Comparison of ENCODE assay signal across 1 cellular context in the genomic region with DNA sequence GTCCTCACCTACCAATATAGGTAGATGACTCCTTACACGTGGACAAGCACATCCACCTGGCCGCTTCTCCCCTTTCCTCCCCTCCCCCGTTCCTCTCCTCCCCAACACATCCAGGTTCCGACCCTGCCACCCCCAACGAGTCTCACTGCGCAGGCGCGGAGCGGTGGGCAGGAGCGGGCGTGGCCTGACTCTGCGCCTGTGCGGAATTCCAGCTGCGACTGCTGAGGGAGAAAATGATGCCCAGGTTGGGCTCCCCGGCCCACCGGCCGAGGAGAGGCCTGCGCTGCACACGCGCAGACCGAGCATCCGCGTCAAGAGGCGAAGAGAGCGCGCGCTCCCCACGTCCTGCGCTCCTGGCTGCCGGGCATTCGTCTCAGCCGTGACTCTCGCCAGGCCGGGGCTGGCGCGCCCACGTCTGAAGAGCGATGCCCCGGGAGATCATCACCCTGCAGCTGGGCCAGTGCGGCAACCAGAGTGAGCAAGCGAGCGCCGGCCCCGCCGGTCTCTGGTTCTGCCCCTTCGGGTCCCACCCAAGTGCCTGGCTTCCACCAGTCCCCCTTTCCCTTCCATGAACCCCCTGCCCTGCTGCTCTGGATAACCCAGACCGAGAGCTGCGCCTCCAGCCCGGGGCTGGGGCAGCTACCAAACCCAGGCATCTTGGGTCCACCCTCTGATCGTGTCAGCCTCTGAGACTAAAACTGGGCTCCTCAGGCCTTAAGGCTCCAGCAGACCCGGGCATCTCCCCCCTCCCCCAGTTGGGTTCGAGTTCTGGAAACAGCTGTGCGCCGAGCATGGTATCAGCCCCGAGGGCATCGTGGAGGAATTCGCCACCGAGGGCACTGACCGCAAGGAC.
TF ChIP-seq lines count a peak whose summit lies in the region.

TSS of gene TUBG2 (plus strand) at position 206 of the 853 bp plus-strand sequence. CDS start at position 426, 220 bp downstream.

TF ChIP-seq in HepG2, 621 proteins besides CTCF, POLR2A, EP300 and RAD21 (continued from another document and continues in another):
- TF ChIP-seq, protein P1, sequence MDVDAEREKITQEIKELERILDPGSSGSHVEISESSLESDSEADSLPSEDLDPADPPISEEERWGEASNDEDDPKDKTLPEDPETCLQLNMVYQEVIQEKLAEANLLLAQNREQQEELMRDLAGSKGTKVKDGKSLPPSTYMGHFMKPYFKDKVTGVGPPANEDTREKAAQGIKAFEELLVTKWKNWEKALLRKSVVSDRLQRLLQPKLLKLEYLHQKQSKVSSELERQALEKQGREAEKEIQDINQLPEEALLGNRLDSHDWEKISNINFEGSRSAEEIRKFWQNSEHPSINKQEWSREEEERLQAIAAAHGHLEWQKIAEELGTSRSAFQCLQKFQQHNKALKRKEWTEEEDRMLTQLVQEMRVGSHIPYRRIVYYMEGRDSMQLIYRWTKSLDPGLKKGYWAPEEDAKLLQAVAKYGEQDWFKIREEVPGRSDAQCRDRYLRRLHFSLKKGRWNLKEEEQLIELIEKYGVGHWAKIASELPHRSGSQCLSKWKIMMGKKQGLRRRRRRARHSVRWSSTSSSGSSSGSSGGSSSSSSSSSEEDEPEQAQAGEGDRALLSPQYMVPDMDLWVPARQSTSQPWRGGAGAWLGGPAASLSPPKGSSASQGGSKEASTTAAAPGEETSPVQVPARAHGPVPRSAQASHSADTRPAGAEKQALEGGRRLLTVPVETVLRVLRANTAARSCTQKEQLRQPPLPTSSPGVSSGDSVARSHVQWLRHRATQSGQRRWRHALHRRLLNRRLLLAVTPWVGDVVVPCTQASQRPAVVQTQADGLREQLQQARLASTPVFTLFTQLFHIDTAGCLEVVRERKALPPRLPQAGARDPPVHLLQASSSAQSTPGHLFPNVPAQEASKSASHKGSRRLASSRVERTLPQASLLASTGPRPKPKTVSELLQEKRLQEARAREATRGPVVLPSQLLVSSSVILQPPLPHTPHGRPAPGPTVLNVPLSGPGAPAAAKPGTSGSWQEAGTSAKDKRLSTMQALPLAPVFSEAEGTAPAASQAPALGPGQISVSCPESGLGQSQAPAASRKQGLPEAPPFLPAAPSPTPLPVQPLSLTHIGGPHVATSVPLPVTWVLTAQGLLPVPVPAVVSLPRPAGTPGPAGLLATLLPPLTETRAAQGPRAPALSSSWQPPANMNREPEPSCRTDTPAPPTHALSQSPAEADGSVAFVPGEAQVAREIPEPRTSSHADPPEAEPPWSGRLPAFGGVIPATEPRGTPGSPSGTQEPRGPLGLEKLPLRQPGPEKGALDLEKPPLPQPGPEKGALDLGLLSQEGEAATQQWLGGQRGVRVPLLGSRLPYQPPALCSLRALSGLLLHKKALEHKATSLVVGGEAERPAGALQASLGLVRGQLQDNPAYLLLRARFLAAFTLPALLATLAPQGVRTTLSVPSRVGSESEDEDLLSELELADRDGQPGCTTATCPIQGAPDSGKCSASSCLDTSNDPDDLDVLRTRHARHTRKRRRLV (CRISPR knock-in tag; IDR thresholded peaks at IDR 0.05), result peak; percentile 77; the same call in 1 of the 2 replicates
- TF ChIP-seq ZNF260 (CRISPR knock-in tag; IDR thresholded peaks at IDR 0.05; ENCODE audit: borderline replicate concordance, low read depth) (no peak), SIX1 (CRISPR knock-in tag; IDR thresholded peaks at IDR 0.05; ENCODE audit: borderline replicate concordance) (no peak), ZNF83 (CRISPR knock-in tag; IDR thresholded peaks at IDR 0.05; ENCODE audit: borderline replicate concordance) (no peak), ZNF329 (CRISPR knock-in tag; IDR thresholded peaks at IDR 0.05; ENCODE audit: low read depth) (peak; percentile 78; the same call in 1 of the 2 replicates), ZNF709 (CRISPR knock-in tag; IDR thresholded peaks at IDR 0.05) (peak; percentile 83; the same call in 1 of the 2 replicates), ZNF598 (CRISPR knock-in tag; IDR thresholded peaks at IDR 0.05; ENCODE audit: borderline replicate concordance) (peak; percentile 72), TRAFD1 (CRISPR knock-in tag; IDR thresholded peaks at IDR 0.05; ENCODE audit: borderline replicate concordance) (no peak), HCFC1 (IDR thresholded peaks at IDR 0.05; ENCODE audit: low read depth, low read length) (no peak; the same call in 1 of the 2 replicates), ZBTB26 (CRISPR knock-in tag; IDR thresholded peaks at IDR 0.05; ENCODE audit: borderline replicate concordance) (0 out of 2 replicates have a peak, but pooled peaks have one; percentile 76), NAIF1 (CRISPR knock-in tag; IDR thresholded peaks at IDR 0.05; ENCODE audit: borderline replicate concordance) (0 out of 2 replicates have a peak, but pooled peaks have one; percentile 22), BCL6 (CRISPR knock-in tag; IDR thresholded peaks at IDR 0.05) (0 out of 2 replicates have a peak, but pooled peaks have one; percentile 39), ZNF331 (CRISPR knock-in tag; IDR thresholded peaks at IDR 0.05) (peak; percentile 80), ZNF446 (CRISPR knock-in tag; IDR thresholded peaks at IDR 0.05) (peak; percentile 64; the same call in 1 of the 2 replicates), MXI1 (IDR thresholded peaks at IDR 0.05; ENCODE audit: borderline replicate concordance, low read depth, low read length) (peak; percentile 87; the same call in 1 of the 3 replicates), SP4 (CRISPR knock-in tag; IDR thresholded peaks at IDR 0.05) (peak; percentile 82), NPAS2 (CRISPR knock-in tag; IDR thresholded peaks at IDR 0.05; ENCODE audit: borderline replicate concordance) (no peak), TBL1XR1 (IDR thresholded peaks at IDR 0.05; ENCODE audit: borderline replicate concordance, low read length, partially characterized antibody) (no peak)
- TF ChIP-seq, protein P2, sequence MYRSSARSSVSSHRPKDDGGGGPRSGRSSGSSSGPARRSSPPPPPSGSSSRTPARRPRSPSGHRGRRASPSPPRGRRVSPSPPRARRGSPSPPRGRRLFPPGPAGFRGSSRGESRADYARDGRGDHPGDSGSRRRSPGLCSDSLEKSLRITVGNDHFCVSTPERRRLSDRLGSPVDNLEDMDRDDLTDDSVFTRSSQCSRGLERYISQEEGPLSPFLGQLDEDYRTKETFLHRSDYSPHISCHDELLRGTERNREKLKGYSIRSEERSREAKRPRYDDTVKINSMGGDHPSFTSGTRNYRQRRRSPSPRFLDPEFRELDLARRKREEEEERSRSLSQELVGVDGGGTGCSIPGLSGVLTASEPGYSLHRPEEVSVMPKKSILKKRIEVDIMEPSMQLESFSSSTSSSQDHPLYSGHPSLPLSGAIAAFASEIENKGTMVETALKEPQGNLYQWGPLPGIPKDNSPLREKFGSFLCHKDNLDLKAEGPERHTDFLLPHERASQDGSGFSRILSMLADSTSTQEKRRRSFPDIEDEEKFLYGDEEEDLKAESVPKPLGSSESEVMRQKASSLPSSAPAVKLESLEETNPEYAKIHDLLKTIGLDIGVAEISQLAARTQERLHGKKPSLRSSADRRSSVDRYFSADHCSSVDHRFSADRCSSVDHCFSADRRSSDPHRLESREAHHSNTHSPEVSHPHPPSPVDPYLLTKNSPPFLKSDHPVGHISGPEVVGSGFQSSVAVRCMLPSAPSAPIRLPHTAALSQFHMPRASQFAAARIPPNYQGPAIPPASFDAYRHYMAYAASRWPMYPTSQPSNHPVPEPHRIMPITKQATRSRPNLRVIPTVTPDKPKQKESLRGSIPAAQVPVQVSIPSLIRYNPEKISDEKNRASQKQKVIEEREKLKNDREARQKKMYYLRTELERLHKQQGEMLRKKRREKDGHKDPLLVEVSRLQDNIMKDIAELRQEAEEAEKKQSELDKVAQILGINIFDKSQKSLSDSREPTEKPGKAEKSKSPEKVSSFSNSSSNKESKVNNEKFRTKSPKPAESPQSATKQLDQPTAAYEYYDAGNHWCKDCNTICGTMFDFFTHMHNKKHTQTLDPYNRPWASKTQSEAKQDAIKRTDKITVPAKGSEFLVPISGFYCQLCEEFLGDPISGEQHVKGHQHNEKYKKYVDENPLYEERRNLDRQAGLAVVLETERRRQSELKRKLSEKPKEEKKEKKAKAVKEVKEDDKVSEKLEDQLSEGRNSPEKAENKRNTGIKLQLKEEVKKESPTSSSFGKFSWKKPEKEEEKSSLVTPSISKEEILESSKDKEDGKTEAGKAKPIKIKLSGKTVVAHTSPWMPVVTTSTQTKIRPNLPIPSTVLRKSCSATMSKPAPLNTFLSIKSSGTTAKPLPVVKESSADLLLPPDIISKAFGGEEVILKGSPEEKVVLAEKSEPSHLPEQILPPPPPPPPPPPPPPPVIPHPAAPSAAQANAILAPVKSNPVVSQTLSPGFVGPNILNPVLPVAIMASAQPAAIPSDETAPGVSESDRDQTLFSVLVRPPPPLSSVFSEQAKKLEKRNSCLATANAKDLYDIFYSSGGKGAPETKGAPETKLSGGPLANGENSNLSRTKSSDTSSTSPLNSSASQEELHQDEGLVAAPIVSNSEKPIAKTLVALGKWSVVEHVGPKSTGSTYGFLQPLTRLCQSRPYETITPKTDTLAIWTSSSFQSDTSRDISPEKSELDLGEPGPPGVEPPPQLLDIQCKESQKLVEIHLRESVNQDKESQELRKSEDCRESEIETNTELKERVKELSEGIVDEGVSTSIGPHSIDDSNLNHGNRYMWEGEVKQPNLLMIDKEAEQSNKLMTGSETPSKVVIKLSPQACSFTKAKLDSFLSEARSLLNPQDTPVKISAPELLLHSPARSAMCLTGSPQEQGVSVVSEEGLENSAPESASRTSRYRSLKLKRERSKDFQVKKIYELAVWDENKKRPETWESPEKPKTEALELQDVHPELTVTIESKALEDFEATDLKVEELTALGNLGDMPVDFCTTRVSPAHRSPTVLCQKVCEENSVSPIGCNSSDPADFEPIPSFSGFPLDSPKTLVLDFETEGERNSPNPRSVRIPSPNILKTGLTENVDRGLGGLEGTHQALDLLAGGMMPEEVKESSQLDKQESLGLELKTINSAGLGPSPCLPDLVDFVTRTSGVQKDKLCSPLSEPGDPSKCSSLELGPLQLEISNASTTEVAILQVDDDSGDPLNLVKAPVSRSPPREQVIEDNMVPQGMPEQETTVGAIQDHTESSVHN (CRISPR knock-in tag; IDR thresholded peaks at IDR 0.05), result no peak
- TF ChIP-seq, protein P3, sequence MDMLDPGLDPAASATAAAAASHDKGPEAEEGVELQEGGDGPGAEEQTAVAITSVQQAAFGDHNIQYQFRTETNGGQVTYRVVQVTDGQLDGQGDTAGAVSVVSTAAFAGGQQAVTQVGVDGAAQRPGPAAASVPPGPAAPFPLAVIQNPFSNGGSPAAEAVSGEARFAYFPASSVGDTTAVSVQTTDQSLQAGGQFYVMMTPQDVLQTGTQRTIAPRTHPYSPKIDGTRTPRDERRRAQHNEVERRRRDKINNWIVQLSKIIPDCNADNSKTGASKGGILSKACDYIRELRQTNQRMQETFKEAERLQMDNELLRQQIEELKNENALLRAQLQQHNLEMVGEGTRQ (IDR thresholded peaks at IDR 0.05; ENCODE audit: low read depth, low read length), result no peak
- TF ChIP-seq, protein P3 (CRISPR knock-in tag; IDR thresholded peaks at IDR 0.05; ENCODE audit: borderline replicate concordance), result no peak
- TF ChIP-seq, protein P4, sequence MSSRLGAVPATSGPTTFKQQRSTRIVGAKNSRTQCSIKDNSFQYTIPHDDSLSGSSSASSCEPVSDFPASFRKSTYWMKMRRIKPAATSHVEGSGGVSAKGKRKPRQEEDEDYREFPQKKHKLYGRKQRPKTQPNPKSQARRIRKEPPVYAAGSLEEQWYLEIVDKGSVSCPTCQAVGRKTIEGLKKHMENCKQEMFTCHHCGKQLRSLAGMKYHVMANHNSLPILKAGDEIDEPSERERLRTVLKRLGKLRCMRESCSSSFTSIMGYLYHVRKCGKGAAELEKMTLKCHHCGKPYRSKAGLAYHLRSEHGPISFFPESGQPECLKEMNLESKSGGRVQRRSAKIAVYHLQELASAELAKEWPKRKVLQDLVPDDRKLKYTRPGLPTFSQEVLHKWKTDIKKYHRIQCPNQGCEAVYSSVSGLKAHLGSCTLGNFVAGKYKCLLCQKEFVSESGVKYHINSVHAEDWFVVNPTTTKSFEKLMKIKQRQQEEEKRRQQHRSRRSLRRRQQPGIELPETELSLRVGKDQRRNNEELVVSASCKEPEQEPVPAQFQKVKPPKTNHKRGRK (CRISPR knock-in tag; IDR thresholded peaks at IDR 0.05), result no peak
